Comparison of ENCODE assay signal across 8 cellular contexts in the genomic region with DNA sequence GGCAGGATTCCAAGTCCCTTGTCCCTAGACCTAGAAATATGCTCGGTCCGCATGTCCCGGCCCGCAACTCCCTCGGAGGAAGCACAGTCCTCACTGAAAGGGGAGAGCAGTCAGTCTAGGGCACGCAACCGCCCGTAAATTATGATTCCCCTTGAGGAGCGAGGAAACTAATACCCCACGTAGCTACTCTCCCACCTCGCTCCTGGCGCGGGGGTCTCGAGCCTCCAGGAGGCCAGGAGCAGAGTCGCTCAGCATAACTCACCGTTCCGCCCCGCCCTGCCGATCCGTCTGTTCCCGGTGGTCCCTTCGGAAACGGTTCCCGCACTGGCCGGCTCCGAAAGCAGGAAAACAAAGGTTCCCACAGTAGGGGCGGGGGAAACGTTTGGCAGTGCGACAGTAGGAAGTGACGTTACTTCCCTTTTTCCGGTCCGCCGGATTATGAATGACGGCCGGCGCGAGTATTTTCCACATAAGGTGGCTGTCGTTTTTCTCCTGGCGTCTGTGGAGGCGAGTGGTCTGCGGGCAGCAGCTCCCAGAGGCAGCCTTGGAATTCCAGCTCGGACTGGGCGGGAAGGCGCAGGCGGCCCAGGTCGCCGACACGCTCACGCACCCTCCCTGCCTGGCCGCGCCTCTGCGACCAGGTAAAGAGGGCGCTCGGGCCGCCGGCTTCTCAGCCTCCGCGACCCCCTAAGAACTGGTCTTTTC. TPM values are rescaled to one million over a fixed set of nuclear protein-coding genes. Genes with fewer than 3 reads are reported as not detected.
DNase-seq lines count a peak whose midpoint lies in the region; ATAC-seq, FAIRE-seq and TF ChIP-seq lines count a peak whose summit lies in the region.

A gene with protein sequence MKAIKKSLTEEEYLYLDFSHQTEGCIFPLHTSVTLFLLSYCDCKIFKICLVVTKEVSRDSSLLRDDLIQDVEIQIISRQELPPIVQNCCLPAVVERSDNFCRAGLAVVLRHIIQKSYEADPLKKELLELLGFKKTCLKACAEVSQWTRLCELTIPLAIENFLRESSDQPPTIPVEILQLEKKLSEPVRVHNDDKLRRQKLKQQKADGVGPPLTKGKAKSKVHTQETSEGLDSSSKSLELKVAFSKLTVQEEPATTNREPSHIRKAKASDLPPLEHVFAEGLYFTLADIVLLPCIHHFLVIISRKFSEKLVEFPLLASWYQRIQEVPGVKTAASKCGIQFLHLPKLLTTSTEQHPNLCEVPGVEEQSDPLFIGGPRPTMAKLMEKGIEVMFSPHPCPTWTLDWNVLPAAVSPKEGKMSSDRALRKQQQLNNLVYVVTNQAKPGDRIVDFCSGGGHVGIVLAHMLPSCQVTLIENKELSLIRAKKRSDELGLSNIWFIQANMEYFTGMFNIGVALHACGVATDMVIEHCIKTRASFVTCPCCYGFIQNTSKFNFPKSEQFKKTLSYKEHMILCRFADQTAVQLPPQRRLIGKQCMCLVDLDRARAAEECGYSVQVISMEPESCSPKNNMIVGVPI (plus strand): TSS at position 409 of the 705 bp plus-strand sequence. CDS start 8,830 bp downstream, outside the sequence.
A gene with protein sequence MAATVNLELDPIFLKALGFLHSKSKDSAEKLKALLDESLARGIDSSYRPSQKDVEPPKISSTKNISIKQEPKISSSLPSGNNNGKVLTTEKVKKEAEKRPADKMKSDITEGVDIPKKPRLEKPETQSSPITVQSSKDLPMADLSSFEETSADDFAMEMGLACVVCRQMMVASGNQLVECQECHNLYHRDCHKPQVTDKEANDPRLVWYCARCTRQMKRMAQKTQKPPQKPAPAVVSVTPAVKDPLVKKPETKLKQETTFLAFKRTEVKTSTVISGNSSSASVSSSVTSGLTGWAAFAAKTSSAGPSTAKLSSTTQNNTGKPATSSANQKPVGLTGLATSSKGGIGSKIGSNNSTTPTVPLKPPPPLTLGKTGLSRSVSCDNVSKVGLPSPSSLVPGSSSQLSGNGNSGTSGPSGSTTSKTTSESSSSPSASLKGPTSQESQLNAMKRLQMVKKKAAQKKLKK (minus strand): TSS at position 314 of the 705 bp plus-strand sequence. CDS start 8,684 bp downstream, outside the sequence.

- TF ChIP-seq CTCF in C4-2B (conservative IDR thresholded peaks at IDR 0.05) = no peak
- TF ChIP-seq CTCF in HepG2 (CRISPR knock-in tag; IDR thresholded peaks at IDR 0.05) = peak; percentile 42; the same call in 1 of the 2 replicates

- no peaks in the 10 kb centered on the region; a peak in 1 of 5 replicates for H3K27me3 ChIP-seq in HepG2 (ENCODE audit: control insufficient read depth in 1 of 2, insufficient read depth in 2 of 2, low read length in 2 of 2)

- H3K9me3 ChIP-seq in HepG2 (ENCODE audit: low read length) = no peaks in the 10 kb centered on the region

- H3K36me3 ChIP-seq in HepG2 (replicated peaks in 1 of 2; ENCODE audit: control insufficient read depth in 1 of 2, insufficient read depth in 2 of 2, low read length in 2 of 2) = no peaks in the 10 kb centered on the region

- H3K27ac ChIP-seq in C4-2B (peak within 1 kb of the TSS; percentile 79), HepG2 (ENCODE audit: extremely low read length, insufficient read depth, low read length) (peak within 1 kb of the TSS; percentile 90)

- FAIRE-seq in HepG2 (lab: Jason Lieb, UNC) = no peak

- peak; percentile 90 to 91 for TF ChIP-seq POLR2A in HepG2 (IDR thresholded peaks at IDR 0.05; ENCODE audit: insufficient read depth in 1 of 2, low read depth in 2 of 2, low read length in 2 of 2)

- peaks cover 40% of the 10 kb centered on the region for H3K4me1 ChIP-seq in HepG2 (ENCODE audit: insufficient read depth, low read length)

- peak; percentile 73 for DNase-seq in NCI-H774 (lab: John Stamatoyannopoulos, UW)
- DNase-seq in activated CD4-positive, alpha-beta T cell treated with anti-CD3 and anti-CD28 coated beads, Interleukin-2, amount 50 U/mL, for 48 hours = peak; percentile 90 to 93
- peak; percentile 94 to 96 for DNase-seq in dermis microvascular lymphatic vessel endothelial cell (ENCODE audit: low read depth in 2 of 2)
- peak; percentile 82 for DNase-seq in HepG2 (ENCODE audit: low spot score)
- DNase-seq in stimulated activated CD4-positive, alpha-beta T cell treated with anti-CD3 and anti-CD28 coated beads, Interleukin-4, amount 100 ng/mL, for 1 hour = peak; percentile 85

- peak within 1 kb of the TSS; percentile 86 for H3K4me2 ChIP-seq in HepG2 (ENCODE audit: low read depth, low read length)

- 0% methylated on average over 3 of the region's 58 CpGs for whole genome bisulfite sequencing in HepG2 (ENCODE audit: low lambda C conversion rate)

- POLR2A ChIA-PET in HepG2 (lab: Yijun Ruan, JAX) = no interaction called here

- peaks cover 62% of the 10 kb centered on the region for H3K79me2 ChIP-seq in HepG2 (ENCODE audit: insufficient read depth, low read length)

- TF ChIP-seq EP300 in HepG2 (IDR thresholded peaks at IDR 0.05; ENCODE audit: low read depth in 2 of 2, low read length in 2 of 2) (peak; percentile 79 to 91; a peak in 3 of 4 replicates), HepG2 (CRISPR knock-in tag; IDR thresholded peaks at IDR 0.05; ENCODE audit: borderline replicate concordance) (peak; percentile 68)

- in situ Hi-C loops in HepG2 (cut with HindIII; ENCODE audit: extremely low pct_ligation_motif_present, low pct_unique_long_range_greater_than_20kb) = no loop called here

- H2AFZ ChIP-seq in HepG2 (ENCODE audit: low read length) = peak within 1 kb of the TSS; percentile 99

- H4K20me1 ChIP-seq in HepG2 (ENCODE audit: insufficient read depth, low read length) = no peaks in the 10 kb centered on the region; the same call in 1 of the 2 replicates

- CTCF ChIA-PET in HepG2 (lab: Yijun Ruan, JAX; ENCODE audit: low intra/inter-chr PET ratio, low total read pairs) = no interaction called here

- no TSS peak for BruUV-seq in HepG2 (replicated peaks; lab: Mats Ljungman, UMichigan)

- H3K9ac ChIP-seq in HepG2 (ENCODE audit: insufficient read depth, low read depth, low read length) = peak within 1 kb of the TSS; percentile 94

- TF ChIP-seq RAD21 in HepG2 (CRISPR knock-in tag; IDR thresholded peaks at IDR 0.05) = peak; percentile 50; the same call in 1 of the 2 replicates

- ATAC-seq in GM19395 (IDR thresholded peaks at IDR 0.05; ENCODE audit: unreplicated experiment) = peak; percentile 86
- ATAC-seq in HG03565 (IDR thresholded peaks at IDR 0.05; ENCODE audit: unreplicated experiment) = peak; percentile 66
- peak; percentile 93 for ATAC-seq in HepG2

- H3K4me3 ChIP-seq in HepG2 (replicated peaks in 1 of 3; ENCODE audit: insufficient read depth in 1 of 3, low read depth in 2 of 3, low read length in 3 of 3) = peak within 1 kb of the TSS; percentile 80 to 98 (median 82)

- intact Hi-C loops in HepG2 (cut with micrococcal nuclease; ENCODE audit: unreplicated experiment) = loop anchor here (1.0 to 10.0 kb wide), 4 partner anchors 186 to 606 kb away; partner anchors contain the start of genes AIMP1, NPNT, TBCK and TET2

RNA-seq across cellular contexts. Expression of the first gene that starts in this region (rescaled TPM):
- total RNA-seq in dermis microvascular lymphatic vessel endothelial cell (7.8 and 9.0 TPM in 2 replicates), HepG2 (2016; rRNA removed; fragmentation: Illumina TruSeq; extraction: Trizol) (30.8 and 38.7 TPM in 2 replicates)
- total RNA-seq in HepG2 (2016; cell fraction: cytosol; rRNA removed; fragmentation: Illumina TruSeq; extraction: Trizol; ENCODE audit: low read depth) = 8.2 and 9.8 TPM in 2 replicates
- 29.7 and 37.3 TPM in 2 replicates for total RNA-seq in HepG2 (2016; cell fraction: insoluble cytoplasmic fraction; rRNA removed; fragmentation: Illumina TruSeq; extraction: Trizol)
- 14.8 and 16.0 TPM in 2 replicates for total RNA-seq in HepG2 (2016; cell fraction: membrane; rRNA removed; fragmentation: Illumina TruSeq; extraction: Trizol)
- 32.5 and 34.0 TPM in 2 replicates for total RNA-seq in HepG2 (2016; cell fraction: nucleus; rRNA removed; fragmentation: Illumina TruSeq; extraction: Trizol)
- 6.7 and 7.9 TPM in 2 replicates for polyA plus RNA-seq in HepG2 (2011; rRNA removed)
- polyA plus RNA-seq in HepG2 (2011; cell fraction: cytosol; rRNA removed) = 4.1 and 4.5 TPM in 2 replicates
- polyA plus RNA-seq in HepG2 (2011; cell fraction: nucleus; rRNA removed) = 3.7 and 4.3 TPM in 2 replicates
- polyA plus RNA-seq in HepG2 (2012) = 4.2 and 6.7 TPM in 2 replicates
- polyA plus RNA-seq in HepG2 (2016; cell fraction: cytosol; fragmentation: Illumina TruSeq; extraction: Trizol; ENCODE audit: low read depth) = 0.76 and 0.88 TPM in 2 replicates
- polyA plus RNA-seq in HepG2 (2016; cell fraction: insoluble cytoplasmic fraction; fragmentation: Illumina TruSeq; extraction: Trizol; ENCODE audit: low read depth) = 17.7 and 19.5 TPM in 2 replicates
- 3.2 TPM in 2 replicates for polyA plus RNA-seq in HepG2 (2016; cell fraction: membrane; fragmentation: Illumina TruSeq; extraction: Trizol; ENCODE audit: low read depth)
- 13.4 and 14.3 TPM in 2 replicates for polyA plus RNA-seq in HepG2 (2016; cell fraction: nucleus; fragmentation: Illumina TruSeq; extraction: Trizol; ENCODE audit: insufficient read depth, low read depth)
- 7.8 and 9.3 TPM in 2 replicates for polyA minus RNA-seq in HepG2 (2011; rRNA and poly(A)+ RNA removed; ENCODE audit: low replicate concordance)
- polyA minus RNA-seq in HepG2 (2011; cell fraction: cytosol; rRNA and poly(A)+ RNA removed) = 9.1 and 9.4 TPM in 2 replicates
- 21.8 and 26.5 TPM in 2 replicates for polyA minus RNA-seq in HepG2 (2011; cell fraction: nucleus; rRNA and poly(A)+ RNA removed)

RNA-seq across cellular contexts. Expression of the second gene that starts in this region (rescaled TPM):
- total RNA-seq in dermis microvascular lymphatic vessel endothelial cell (9.0 and 9.1 TPM in 2 replicates), HepG2 (2016; rRNA removed; fragmentation: Illumina TruSeq; extraction: Trizol) (21.1 and 22.9 TPM in 2 replicates)
- 14.8 and 15.8 TPM in 2 replicates for total RNA-seq in HepG2 (2016; cell fraction: cytosol; rRNA removed; fragmentation: Illumina TruSeq; extraction: Trizol; ENCODE audit: low read depth)
- 17.9 and 22.1 TPM in 2 replicates for total RNA-seq in HepG2 (2016; cell fraction: insoluble cytoplasmic fraction; rRNA removed; fragmentation: Illumina TruSeq; extraction: Trizol)
- 19.4 and 20.9 TPM in 2 replicates for total RNA-seq in HepG2 (2016; cell fraction: membrane; rRNA removed; fragmentation: Illumina TruSeq; extraction: Trizol)
- 19.1 and 20.9 TPM in 2 replicates for total RNA-seq in HepG2 (2016; cell fraction: nucleus; rRNA removed; fragmentation: Illumina TruSeq; extraction: Trizol)
- polyA plus RNA-seq in HepG2 (2011; rRNA removed) = 16.0 and 20.2 TPM in 2 replicates
- 11.3 and 15.3 TPM in 2 replicates for polyA plus RNA-seq in HepG2 (2011; cell fraction: cytosol; rRNA removed)
- polyA plus RNA-seq in HepG2 (2011; cell fraction: nucleus; rRNA removed) = 10.7 TPM in 2 replicates
- polyA plus RNA-seq in HepG2 (2012) = 14.8 and 15.5 TPM in 2 replicates
- 10.0 and 11.7 TPM in 2 replicates for polyA plus RNA-seq in HepG2 (2016; cell fraction: cytosol; fragmentation: Illumina TruSeq; extraction: Trizol; ENCODE audit: low read depth)
- 30.2 and 30.6 TPM in 2 replicates for polyA plus RNA-seq in HepG2 (2016; cell fraction: insoluble cytoplasmic fraction; fragmentation: Illumina TruSeq; extraction: Trizol; ENCODE audit: low read depth)
- polyA plus RNA-seq in HepG2 (2016; cell fraction: membrane; fragmentation: Illumina TruSeq; extraction: Trizol; ENCODE audit: low read depth) = 15.0 and 16.8 TPM in 2 replicates
- 26.7 and 29.3 TPM in 2 replicates for polyA plus RNA-seq in HepG2 (2016; cell fraction: nucleus; fragmentation: Illumina TruSeq; extraction: Trizol; ENCODE audit: insufficient read depth, low read depth)
- polyA minus RNA-seq in HepG2 (2011; rRNA and poly(A)+ RNA removed; ENCODE audit: low replicate concordance) = 7.7 and 14.9 TPM in 2 replicates
- polyA minus RNA-seq in HepG2 (2011; cell fraction: cytosol; rRNA and poly(A)+ RNA removed) = 6.8 and 8.8 TPM in 2 replicates
- 23.5 and 28.8 TPM in 2 replicates for polyA minus RNA-seq in HepG2 (2011; cell fraction: nucleus; rRNA and poly(A)+ RNA removed)

Comparison
In these comparisons a context has a peak if more than half of its experiments do, and no peak if none do; other contexts are left out.
1. Peak in every context shown above with its lines: DNase-seq, ATAC-seq, H3K4me3 ChIP-seq and H3K27ac ChIP-seq.